1 cellular context compared by ENCODE assay signal in the genomic region with DNA sequence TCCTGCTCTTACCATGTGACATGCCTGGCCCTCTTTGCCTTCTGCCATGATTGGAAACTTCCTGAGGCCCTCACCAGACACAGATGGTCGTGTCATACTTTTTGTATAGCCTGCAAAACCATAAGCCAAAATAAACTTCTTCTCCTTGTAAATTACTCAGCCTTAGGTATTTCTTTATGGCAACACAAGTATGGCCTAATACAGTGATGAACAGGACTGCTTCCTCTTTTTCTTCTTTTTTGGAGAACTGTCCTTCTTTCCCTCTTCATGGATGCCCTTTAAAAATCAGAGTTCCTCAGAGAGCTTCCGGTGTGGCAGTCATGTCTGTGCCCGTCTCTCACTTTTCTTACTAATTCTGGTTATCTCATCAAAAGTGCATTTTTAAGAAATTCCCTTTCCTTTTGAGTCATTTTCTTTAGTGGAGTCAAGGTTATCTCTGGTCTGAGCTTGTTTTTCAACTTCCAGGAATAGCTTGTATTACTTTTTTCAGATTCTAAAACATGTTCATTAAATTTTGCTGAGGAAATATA.
TF ChIP-seq lines count a peak whose summit lies in the region.

No MANE protein-coding gene starts in this region.

TF ChIP-seq in K562, 482 proteins besides CTCF, POLR2A, EP300 and RAD21 (continued from another document and continues in another):
- TF ChIP-seq, protein P1, sequence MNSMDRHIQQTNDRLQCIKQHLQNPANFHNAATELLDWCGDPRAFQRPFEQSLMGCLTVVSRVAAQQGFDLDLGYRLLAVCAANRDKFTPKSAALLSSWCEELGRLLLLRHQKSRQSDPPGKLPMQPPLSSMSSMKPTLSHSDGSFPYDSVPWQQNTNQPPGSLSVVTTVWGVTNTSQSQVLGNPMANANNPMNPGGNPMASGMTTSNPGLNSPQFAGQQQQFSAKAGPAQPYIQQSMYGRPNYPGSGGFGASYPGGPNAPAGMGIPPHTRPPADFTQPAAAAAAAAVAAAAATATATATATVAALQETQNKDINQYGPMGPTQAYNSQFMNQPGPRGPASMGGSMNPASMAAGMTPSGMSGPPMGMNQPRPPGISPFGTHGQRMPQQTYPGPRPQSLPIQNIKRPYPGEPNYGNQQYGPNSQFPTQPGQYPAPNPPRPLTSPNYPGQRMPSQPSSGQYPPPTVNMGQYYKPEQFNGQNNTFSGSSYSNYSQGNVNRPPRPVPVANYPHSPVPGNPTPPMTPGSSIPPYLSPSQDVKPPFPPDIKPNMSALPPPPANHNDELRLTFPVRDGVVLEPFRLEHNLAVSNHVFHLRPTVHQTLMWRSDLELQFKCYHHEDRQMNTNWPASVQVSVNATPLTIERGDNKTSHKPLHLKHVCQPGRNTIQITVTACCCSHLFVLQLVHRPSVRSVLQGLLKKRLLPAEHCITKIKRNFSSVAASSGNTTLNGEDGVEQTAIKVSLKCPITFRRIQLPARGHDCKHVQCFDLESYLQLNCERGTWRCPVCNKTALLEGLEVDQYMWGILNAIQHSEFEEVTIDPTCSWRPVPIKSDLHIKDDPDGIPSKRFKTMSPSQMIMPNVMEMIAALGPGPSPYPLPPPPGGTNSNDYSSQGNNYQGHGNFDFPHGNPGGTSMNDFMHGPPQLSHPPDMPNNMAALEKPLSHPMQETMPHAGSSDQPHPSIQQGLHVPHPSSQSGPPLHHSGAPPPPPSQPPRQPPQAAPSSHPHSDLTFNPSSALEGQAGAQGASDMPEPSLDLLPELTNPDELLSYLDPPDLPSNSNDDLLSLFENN (IDR thresholded peaks at IDR 0.05; ENCODE audit: low read depth in 2 of 2, low read length in 2 of 2) = no peak
- TF ChIP-seq PPARD (CRISPR knock-in tag; IDR thresholded peaks at IDR 0.05) (no peak), ELF2 (CRISPR knock-in tag; IDR thresholded peaks at IDR 0.05) (no peak), POLR2G (IDR thresholded peaks at IDR 0.05; ENCODE audit: low read depth, low read length) (no peak), RBM39 (optimal IDR thresholded peaks at IDR 0.05; ENCODE audit: low read depth, low read length) (no peak), HSF4 (CRISPR knock-in tag; IDR thresholded peaks at IDR 0.05; ENCODE audit: borderline replicate concordance) (no peak), GABPB1 (CRISPR knock-in tag; IDR thresholded peaks at IDR 0.05) (no peak), ZNF444 (CRISPR knock-in tag; IDR thresholded peaks at IDR 0.05) (no peak), EGR1 (conservative IDR thresholded peaks at IDR 0.05) (no peak), ZNF584 (CRISPR knock-in tag; IDR thresholded peaks at IDR 0.05; ENCODE audit: low read depth) (peak; percentile 82; the same call in 1 of the 2 replicates), TEAD2 (tag; IDR thresholded peaks at IDR 0.05) (0 out of 2 replicates have a peak, but pooled peaks have one; percentile 41), POLR3G (IDR thresholded peaks at IDR 0.05; ENCODE audit: extremely low read depth, insufficient read length, insufficient replicate concordance) (no peak), MAFF (IDR thresholded peaks at IDR 0.05; ENCODE audit: low read length) (no peak), NELFE (IDR thresholded peaks at IDR 0.05; ENCODE audit: insufficient read depth, insufficient read length) (no peak), NR3C1 (CRISPR knock-in tag; IDR thresholded peaks at IDR 0.05) (no peak), ESRRB (CRISPR knock-in tag; IDR thresholded peaks at IDR 0.05; ENCODE audit: borderline replicate concordance) (no peak), RB1 (IDR thresholded peaks at IDR 0.05; ENCODE audit: low read depth) (no peak), NCOA6 (IDR thresholded peaks at IDR 0.05) (no peak), NR2C2 (CRISPR knock-in tag; IDR thresholded peaks at IDR 0.05) (no peak), NR2C2 (tag; IDR thresholded peaks at IDR 0.05) (no peak)
- TF ChIP-seq, protein P2, sequence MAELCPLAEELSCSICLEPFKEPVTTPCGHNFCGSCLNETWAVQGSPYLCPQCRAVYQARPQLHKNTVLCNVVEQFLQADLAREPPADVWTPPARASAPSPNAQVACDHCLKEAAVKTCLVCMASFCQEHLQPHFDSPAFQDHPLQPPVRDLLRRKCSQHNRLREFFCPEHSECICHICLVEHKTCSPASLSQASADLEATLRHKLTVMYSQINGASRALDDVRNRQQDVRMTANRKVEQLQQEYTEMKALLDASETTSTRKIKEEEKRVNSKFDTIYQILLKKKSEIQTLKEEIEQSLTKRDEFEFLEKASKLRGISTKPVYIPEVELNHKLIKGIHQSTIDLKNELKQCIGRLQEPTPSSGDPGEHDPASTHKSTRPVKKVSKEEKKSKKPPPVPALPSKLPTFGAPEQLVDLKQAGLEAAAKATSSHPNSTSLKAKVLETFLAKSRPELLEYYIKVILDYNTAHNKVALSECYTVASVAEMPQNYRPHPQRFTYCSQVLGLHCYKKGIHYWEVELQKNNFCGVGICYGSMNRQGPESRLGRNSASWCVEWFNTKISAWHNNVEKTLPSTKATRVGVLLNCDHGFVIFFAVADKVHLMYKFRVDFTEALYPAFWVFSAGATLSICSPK (IDR thresholded peaks at IDR 0.05; ENCODE audit: borderline replicate concordance) = no peak
- TF ChIP-seq, protein P3, sequence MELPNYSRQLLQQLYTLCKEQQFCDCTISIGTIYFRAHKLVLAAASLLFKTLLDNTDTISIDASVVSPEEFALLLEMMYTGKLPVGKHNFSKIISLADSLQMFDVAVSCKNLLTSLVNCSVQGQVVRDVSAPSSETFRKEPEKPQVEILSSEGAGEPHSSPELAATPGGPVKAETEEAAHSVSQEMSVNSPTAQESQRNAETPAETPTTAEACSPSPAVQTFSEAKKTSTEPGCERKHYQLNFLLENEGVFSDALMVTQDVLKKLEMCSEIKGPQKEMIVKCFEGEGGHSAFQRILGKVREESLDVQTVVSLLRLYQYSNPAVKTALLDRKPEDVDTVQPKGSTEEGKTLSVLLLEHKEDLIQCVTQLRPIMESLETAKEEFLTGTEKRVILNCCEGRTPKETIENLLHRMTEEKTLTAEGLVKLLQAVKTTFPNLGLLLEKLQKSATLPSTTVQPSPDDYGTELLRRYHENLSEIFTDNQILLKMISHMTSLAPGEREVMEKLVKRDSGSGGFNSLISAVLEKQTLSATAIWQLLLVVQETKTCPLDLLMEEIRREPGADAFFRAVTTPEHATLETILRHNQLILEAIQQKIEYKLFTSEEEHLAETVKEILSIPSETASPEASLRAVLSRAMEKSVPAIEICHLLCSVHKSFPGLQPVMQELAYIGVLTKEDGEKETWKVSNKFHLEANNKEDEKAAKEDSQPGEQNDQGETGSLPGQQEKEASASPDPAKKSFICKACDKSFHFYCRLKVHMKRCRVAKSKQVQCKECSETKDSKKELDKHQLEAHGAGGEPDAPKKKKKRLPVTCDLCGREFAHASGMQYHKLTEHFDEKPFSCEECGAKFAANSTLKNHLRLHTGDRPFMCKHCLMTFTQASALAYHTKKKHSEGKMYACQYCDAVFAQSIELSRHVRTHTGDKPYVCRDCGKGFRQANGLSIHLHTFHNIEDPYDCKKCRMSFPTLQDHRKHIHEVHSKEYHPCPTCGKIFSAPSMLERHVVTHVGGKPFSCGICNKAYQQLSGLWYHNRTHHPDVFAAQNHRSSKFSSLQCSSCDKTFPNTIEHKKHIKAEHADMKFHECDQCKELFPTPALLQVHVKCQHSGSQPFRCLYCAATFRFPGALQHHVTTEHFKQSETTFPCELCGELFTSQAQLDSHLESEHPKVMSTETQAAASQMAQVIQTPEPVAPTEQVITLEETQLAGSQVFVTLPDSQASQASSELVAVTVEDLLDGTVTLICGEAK (IDR thresholded peaks at IDR 0.05) = no peak
- TF ChIP-seq, protein P3 (CRISPR knock-in tag; IDR thresholded peaks at IDR 0.05) = no peak
- TF ChIP-seq, protein P4, sequence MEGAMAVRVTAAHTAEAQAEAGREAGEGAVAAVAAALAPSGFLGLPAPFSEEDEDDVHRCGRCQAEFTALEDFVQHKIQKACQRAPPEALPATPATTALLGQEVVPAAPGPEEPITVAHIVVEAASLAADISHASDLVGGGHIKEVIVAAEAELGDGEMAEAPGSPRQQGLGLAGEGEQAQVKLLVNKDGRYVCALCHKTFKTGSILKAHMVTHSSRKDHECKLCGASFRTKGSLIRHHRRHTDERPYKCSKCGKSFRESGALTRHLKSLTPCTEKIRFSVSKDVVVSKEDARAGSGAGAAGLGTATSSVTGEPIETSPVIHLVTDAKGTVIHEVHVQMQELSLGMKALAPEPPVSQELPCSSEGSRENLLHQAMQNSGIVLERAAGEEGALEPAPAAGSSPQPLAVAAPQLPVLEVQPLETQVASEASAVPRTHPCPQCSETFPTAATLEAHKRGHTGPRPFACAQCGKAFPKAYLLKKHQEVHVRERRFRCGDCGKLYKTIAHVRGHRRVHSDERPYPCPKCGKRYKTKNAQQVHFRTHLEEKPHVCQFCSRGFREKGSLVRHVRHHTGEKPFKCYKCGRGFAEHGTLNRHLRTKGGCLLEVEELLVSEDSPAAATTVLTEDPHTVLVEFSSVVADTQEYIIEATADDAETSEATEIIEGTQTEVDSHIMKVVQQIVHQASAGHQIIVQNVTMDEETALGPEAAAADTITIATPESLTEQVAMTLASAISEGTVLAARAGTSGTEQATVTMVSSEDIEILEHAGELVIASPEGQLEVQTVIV (CRISPR knock-in tag; IDR thresholded peaks at IDR 0.05; ENCODE audit: borderline replicate concordance) = no peak
- TF ChIP-seq, protein P5, sequence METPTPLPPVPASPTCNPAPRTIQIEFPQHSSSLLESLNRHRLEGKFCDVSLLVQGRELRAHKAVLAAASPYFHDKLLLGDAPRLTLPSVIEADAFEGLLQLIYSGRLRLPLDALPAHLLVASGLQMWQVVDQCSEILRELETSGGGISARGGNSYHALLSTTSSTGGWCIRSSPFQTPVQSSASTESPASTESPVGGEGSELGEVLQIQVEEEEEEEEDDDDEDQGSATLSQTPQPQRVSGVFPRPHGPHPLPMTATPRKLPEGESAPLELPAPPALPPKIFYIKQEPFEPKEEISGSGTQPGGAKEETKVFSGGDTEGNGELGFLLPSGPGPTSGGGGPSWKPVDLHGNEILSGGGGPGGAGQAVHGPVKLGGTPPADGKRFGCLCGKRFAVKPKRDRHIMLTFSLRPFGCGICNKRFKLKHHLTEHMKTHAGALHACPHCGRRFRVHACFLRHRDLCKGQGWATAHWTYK (CRISPR knock-in tag; IDR thresholded peaks at IDR 0.05) = peak; percentile 64; the same call in 1 of the 2 replicates
- TF ChIP-seq, protein P6, sequence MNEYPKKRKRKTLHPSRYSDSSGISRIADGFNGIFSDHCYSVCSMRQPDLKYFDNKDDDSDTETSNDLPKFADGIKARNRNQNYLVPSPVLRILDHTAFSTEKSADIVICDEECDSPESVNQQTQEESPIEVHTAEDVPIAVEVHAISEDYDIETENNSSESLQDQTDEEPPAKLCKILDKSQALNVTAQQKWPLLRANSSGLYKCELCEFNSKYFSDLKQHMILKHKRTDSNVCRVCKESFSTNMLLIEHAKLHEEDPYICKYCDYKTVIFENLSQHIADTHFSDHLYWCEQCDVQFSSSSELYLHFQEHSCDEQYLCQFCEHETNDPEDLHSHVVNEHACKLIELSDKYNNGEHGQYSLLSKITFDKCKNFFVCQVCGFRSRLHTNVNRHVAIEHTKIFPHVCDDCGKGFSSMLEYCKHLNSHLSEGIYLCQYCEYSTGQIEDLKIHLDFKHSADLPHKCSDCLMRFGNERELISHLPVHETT (CRISPR knock-in tag; conservative IDR thresholded peaks at IDR 0.05 in 1 of 2, IDR thresholded peaks at IDR 0.05 in 1 of 2) = no peak
- TF ChIP-seq, protein P7, sequence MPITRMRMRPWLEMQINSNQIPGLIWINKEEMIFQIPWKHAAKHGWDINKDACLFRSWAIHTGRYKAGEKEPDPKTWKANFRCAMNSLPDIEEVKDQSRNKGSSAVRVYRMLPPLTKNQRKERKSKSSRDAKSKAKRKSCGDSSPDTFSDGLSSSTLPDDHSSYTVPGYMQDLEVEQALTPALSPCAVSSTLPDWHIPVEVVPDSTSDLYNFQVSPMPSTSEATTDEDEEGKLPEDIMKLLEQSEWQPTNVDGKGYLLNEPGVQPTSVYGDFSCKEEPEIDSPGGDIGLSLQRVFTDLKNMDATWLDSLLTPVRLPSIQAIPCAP (CRISPR knock-in tag; IDR thresholded peaks at IDR 0.05; ENCODE audit: borderline replicate concordance) = no peak
- TF ChIP-seq, protein P8, sequence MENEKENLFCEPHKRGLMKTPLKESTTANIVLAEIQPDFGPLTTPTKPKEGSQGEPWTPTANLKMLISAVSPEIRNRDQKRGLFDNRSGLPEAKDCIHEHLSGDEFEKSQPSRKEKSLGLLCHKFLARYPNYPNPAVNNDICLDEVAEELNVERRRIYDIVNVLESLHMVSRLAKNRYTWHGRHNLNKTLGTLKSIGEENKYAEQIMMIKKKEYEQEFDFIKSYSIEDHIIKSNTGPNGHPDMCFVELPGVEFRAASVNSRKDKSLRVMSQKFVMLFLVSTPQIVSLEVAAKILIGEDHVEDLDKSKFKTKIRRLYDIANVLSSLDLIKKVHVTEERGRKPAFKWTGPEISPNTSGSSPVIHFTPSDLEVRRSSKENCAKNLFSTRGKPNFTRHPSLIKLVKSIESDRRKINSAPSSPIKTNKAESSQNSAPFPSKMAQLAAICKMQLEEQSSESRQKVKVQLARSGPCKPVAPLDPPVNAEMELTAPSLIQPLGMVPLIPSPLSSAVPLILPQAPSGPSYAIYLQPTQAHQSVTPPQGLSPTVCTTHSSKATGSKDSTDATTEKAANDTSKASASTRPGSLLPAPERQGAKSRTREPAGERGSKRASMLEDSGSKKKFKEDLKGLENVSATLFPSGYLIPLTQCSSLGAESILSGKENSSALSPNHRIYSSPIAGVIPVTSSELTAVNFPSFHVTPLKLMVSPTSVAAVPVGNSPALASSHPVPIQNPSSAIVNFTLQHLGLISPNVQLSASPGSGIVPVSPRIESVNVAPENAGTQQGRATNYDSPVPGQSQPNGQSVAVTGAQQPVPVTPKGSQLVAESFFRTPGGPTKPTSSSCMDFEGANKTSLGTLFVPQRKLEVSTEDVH (IDR thresholded peaks at IDR 0.05; ENCODE audit: low read depth, partially characterized antibody) = no peak
